14 cellular contexts compared by ENCODE assay signal in the genomic region with DNA sequence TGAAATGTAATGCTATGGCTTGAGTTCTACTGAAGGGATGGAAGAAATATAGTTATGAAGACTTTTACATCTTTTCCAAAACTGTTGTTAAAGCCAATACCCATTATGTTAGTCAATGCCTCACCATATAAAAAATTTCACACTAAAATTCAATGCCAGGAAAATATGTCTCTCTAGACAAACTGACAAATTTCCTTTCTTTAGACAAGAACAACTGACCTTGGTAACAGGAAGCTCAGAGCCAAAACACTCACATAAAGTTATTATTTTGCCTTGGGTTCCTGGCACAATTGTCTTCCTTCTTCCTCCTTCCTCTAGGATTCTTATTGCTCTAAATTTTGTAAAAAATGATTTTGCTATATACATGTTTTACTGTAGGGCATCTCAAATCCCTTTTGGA. TPM values are rescaled to one million over a fixed set of nuclear protein-coding genes. Genes with fewer than 3 reads are reported as not detected.
DNase-seq lines count a peak whose midpoint lies in the region; ATAC-seq and TF ChIP-seq lines count a peak whose summit lies in the region.
"Had no signal": no experiment of that assay in that cellular context is flagged by ENCODE, and none has a peak within 500 bp of the region (broad histone marks: within the 10 kb centered on the region; RNA-seq: fewer than 3 reads in every experiment).

No MANE protein-coding gene starts in this region.

- H3K9me2 ChIP-seq in Loucy (replicated peaks; ENCODE audit: low read depth, low read length) (no peaks in the 10 kb centered on the region), PC-3 (replicated peaks; ENCODE audit: low read length) (no peaks in the 10 kb centered on the region)

- no peaks in the 10 kb centered on the region for H3K27me3 Mint-ChIP-seq in T-helper 1 cell treated with Interleukin-12 subunit alpha and Interleukin-12 subunit beta and Interleukin-4 antibody, amounts not matched to agents 30 μg/mL and 1 μg/mL, for 36 hours (ENCODE audit: low read depth)
- no peaks in the 10 kb centered on the region for H3K27me3 Mint-ChIP-seq in neural crest cell (ENCODE audit: low read depth)

- POLR2A ChIA-PET in PC-3 (lab: Charles Lee; ENCODE audit: unreplicated experiment) = no interaction called here

- H3F3A ChIP-seq in Loucy (ENCODE audit: low read depth) (0 out of 2 replicates have a peak, but pooled peaks cover 2% of the 10 kb centered on the region), PC-3 (ENCODE audit: low read length, unreplicated experiment) (no peaks in the 10 kb centered on the region)

- CTCF ChIA-PET in PC-3 (lab: Charles Lee) = no interaction called here

- H2AFZ ChIP-seq in Loucy (ENCODE audit: low read length) (no peak overlapping the region), PC-3 (ENCODE audit: low read length) (no peak overlapping the region)

- no peak for TF ChIP-seq POLR2A in uterus (IDR thresholded peaks at IDR 0.05)

- H3K27ac ChIP-seq in brain microvascular endothelial cell = peak overlapping the region; percentile 58
- no peak overlapping the region for H3K27ac ChIP-seq in PC-3 (ENCODE audit: low read length)
- H3K27ac ChIP-seq in uterus = peak overlapping the region in 1 of 2 donors; percentile 60
- H3K27ac ChIP-seq: thoracic aorta had no signal

- H3K36me3 Mint-ChIP-seq in T-helper 1 cell treated with Interleukin-12 subunit alpha and Interleukin-12 subunit beta and Interleukin-4 antibody, amounts not matched to agents 30 μg/mL and 1 μg/mL, for 36 hours (ENCODE audit: low read depth) = peaks cover 40% of the 10 kb centered on the region
- peaks cover 16% of the 10 kb centered on the region for H3K36me3 Mint-ChIP-seq in neural crest cell (ENCODE audit: low read depth)

- H3K36me3 ChIP-seq in Loucy (ENCODE audit: insufficient read depth, low read length) (peaks cover 16% of the 10 kb centered on the region; the same call in 1 of the 2 replicates), brain microvascular endothelial cell (replicated peaks) (peaks cover 21% of the 10 kb centered on the region), PC-3 (ENCODE audit: low read depth, low read length) (peaks cover 8% of the 10 kb centered on the region; the same call in 1 of the 2 replicates), uterus (no peaks in the 10 kb centered on the region)

- H3K9me3 Mint-ChIP-seq in T-helper 1 cell treated with Interleukin-12 subunit alpha and Interleukin-12 subunit beta and Interleukin-4 antibody, amounts not matched to agents 30 μg/mL and 1 μg/mL, for 36 hours = no peaks in the 10 kb centered on the region
- no peaks in the 10 kb centered on the region for H3K9me3 Mint-ChIP-seq in neural crest cell

- H4K20me1 ChIP-seq in Loucy (ENCODE audit: insufficient read depth, low read length, poor library complexity, severe bottlenecking) = no peaks in the 10 kb centered on the region
- no peaks in the 10 kb centered on the region for H4K20me1 ChIP-seq in PC-3 (ENCODE audit: low read length)

- TF ChIP-seq CTCF in Loucy (conservative IDR thresholded peaks at IDR 0.05; ENCODE audit: low read length) (no peak), brain microvascular endothelial cell (IDR thresholded peaks at IDR 0.05; ENCODE audit: low read depth, low read length, missing control alignments) (no peak), neural crest cell (conservative IDR thresholded peaks at IDR 0.05) (no peak), PC-3 (conservative IDR thresholded peaks at IDR 0.05; ENCODE audit: low read depth, low read length) (no peak), uterus (IDR thresholded peaks at IDR 0.05) (no peak)

- H3K27ac Mint-ChIP-seq in T-helper 1 cell treated with Interleukin-12 subunit alpha and Interleukin-12 subunit beta and Interleukin-4 antibody, amounts not matched to agents 30 μg/mL and 1 μg/mL, for 36 hours = peak overlapping the region; percentile 84
- peak overlapping the region; percentile 91 for H3K27ac Mint-ChIP-seq in neural crest cell (ENCODE audit: unreplicated experiment)

- no peak for DNase-seq in T-helper 1 cell
- DNase-seq in brain microvascular endothelial cell = no peak
- no peak for DNase-seq in neural crest cell (ENCODE audit: low read depth, low spot score)
- no peak for DNase-seq in PC-3
- no peak for DNase-seq in uterus
- DNase-seq: 8988T, Calu3, hippocampal formation, NCI-H2171 had no signal

- H3K9ac ChIP-seq in Loucy (ENCODE audit: low read depth, low read length, poor library complexity, severe bottlenecking) (peak overlapping the region; percentile 53), PC-3 (ENCODE audit: low read length) (no peak overlapping the region)

- no peaks in the 10 kb centered on the region for H3K79me2 ChIP-seq in Loucy (ENCODE audit: insufficient read depth, low read length)
- H3K79me2 ChIP-seq in PC-3 (ENCODE audit: low read length) = no peaks in the 10 kb centered on the region

- no peaks in the 10 kb centered on the region for H3K27me3 ChIP-seq in Loucy (ENCODE audit: insufficient read depth, low read length, poor library complexity, severe bottlenecking)
- H3K27me3 ChIP-seq in brain microvascular endothelial cell (replicated peaks) = no peaks in the 10 kb centered on the region
- H3K27me3 ChIP-seq in PC-3 (ENCODE audit: low read length) = no peaks in the 10 kb centered on the region
- no peaks in the 10 kb centered on the region for H3K27me3 ChIP-seq in uterus

- H3K4me3 ChIP-seq in Loucy (ENCODE audit: low read length, poor library complexity, severe bottlenecking) (peak overlapping the region; percentile 59), brain microvascular endothelial cell (ENCODE audit: low read depth, low read length) (no peak overlapping the region), PC-3 (ENCODE audit: low read length) (no peak overlapping the region), uterus (no peak overlapping the region)
- H3K4me3 ChIP-seq: HAP-1, thoracic aorta had no signal

- peaks cover 51% of the 10 kb centered on the region for H3K4me1 ChIP-seq in Loucy (ENCODE audit: insufficient read depth, low read length, poor library complexity, severe bottlenecking)
- H3K4me1 ChIP-seq in PC-3 (ENCODE audit: insufficient read depth, low read length) = peaks cover 16% of the 10 kb centered on the region
- H3K4me1 ChIP-seq in uterus = no peaks in the 10 kb centered on the region

- BruUV-seq in PC-3 (replicated peaks; lab: Mats Ljungman, UMichigan) = no TSS peak

- H3K4me2 ChIP-seq in Loucy (ENCODE audit: low read depth, low read length, poor library complexity, severe bottlenecking) (peak overlapping the region; percentile 91), PC-3 (ENCODE audit: low read length) (no peak overlapping the region)

- ATAC-seq in PC-3 = no peak
- ATAC-seq in GM21737 (IDR thresholded peaks at IDR 0.05; ENCODE audit: unreplicated experiment) = no peak

- peaks cover 25% of the 10 kb centered on the region for H3K4me1 Mint-ChIP-seq in T-helper 1 cell treated with Interleukin-12 subunit alpha and Interleukin-12 subunit beta and Interleukin-4 antibody, amounts not matched to agents 30 μg/mL and 1 μg/mL, for 36 hours (ENCODE audit: low read depth)
- peaks cover 68% of the 10 kb centered on the region for H3K4me1 Mint-ChIP-seq in neural crest cell

- peak overlapping the region; percentile 53 for H3K4me3 Mint-ChIP-seq in T-helper 1 cell treated with Interleukin-12 subunit alpha and Interleukin-12 subunit beta and Interleukin-4 antibody, amounts not matched to agents 30 μg/mL and 1 μg/mL, for 36 hours
- peak overlapping the region; percentile 74 for H3K4me3 Mint-ChIP-seq in neural crest cell

- H3K9me3 ChIP-seq in Loucy (ENCODE audit: insufficient read depth, low read depth, low read length) = no peaks in the 10 kb centered on the region
- no peaks in the 10 kb centered on the region for H3K9me3 ChIP-seq in PC-3 (ENCODE audit: low read length)
- no peaks in the 10 kb centered on the region for H3K9me3 ChIP-seq in uterus
- H3K9me3 ChIP-seq: HAP-1, thoracic aorta had no signal

- in situ Hi-C loops in brain microvascular endothelial cell (cut with HindIII; ENCODE audit: low pct_ligation_motif_present, low sequenced_read_pairs) = no loop called here

- intact Hi-C loops in PC-3 (cut with micrococcal nuclease) = no loop called here
- intact Hi-C loops in uterus (cut with DNase I; ENCODE audit: low total_unique reads) = no loop called here

RNA-seq across cellular contexts. Expression of a gene that starts 26.7 kb away (rescaled TPM):
- total RNA-seq in neural crest cell = 53.1 and 54.6 TPM in 2 replicates
- 19.5 and 23.8 TPM in 2 replicates for total RNA-seq in PC-3 (2014; rRNA removed)
- total RNA-seq in uterus = 10 to 100 TPM; 15.9 to 48.2 (median 28.5) TPM

RNA-seq across cellular contexts. Expression of a gene that starts 37.5 kb away (rescaled TPM):
- total RNA-seq in neural crest cell (5.4 and 8.9 TPM in 2 replicates), PC-3 (2014; rRNA removed) (3.0 and 3.3 TPM in 2 replicates), uterus (10 to 100 TPM in 2 of 4 donors, 1 to 10 TPM in 2; 2.0 to 12.3 (median 8.8) TPM)

RNA-seq across cellular contexts. Expression of a gene that starts 54.0 kb away (rescaled TPM):
- 147 and 153 TPM in 2 replicates for total RNA-seq in neural crest cell
- total RNA-seq in PC-3 (2014; rRNA removed) = 53.0 and 64.9 TPM in 2 replicates
- 100 to 1,000 TPM in 1 of 4 donors, 10 to 100 TPM in 3; 20.2 to 144 (median 34.6) TPM for total RNA-seq in uterus
